In genomic region chr5:17248999-17249634, GRCh38 we compare ENCODE assay signal across 10 cellular contexts. TPM values are rescaled to one million over a fixed set of nuclear protein-coding genes. Genes with fewer than 3 reads are reported as not detected.
A peak's percentile ranks its signal among the peaks of the same experiment; 100 is the strongest.
DNase-seq lines count a peak whose midpoint lies in the region; ATAC-seq and TF ChIP-seq lines count a peak whose summit lies in the region.
"Had no signal": no experiment of that assay in that cellular context is flagged by ENCODE, and none has a peak within 500 bp of the region (broad histone marks: within the 10 kb centered on the region; RNA-seq: fewer than 3 reads in every experiment).

No MANE protein-coding gene starts in this region.

- H3K4me3 Mint-ChIP-seq in CD14-positive monocyte (no peak overlapping the region), endodermal cell (no peak overlapping the region)
- H3K4me3 Mint-ChIP-seq: activated naive CD8-positive, alpha-beta T cell treated with anti-CD3 and anti-CD28 coated beads, Interleukin-2, amount 10 ng/mL, durations not matched to agents 7 days and 5 days had no signal

- H3K9me3 Mint-ChIP-seq in CD14-positive monocyte (peaks cover 0 to 4% (median 0%) of the 10 kb centered on the region in 7 donors), endodermal cell (no peaks in the 10 kb centered on the region)
- H3K9me3 Mint-ChIP-seq: activated naive CD8-positive, alpha-beta T cell treated with anti-CD3 and anti-CD28 coated beads, Interleukin-2, amount 10 ng/mL, durations not matched to agents 7 days and 5 days had no signal

- H3K4me3 ChIP-seq in endodermal cell (ENCODE audit: low read length): no peak overlapping the region

- H3K4me1 Mint-ChIP-seq in CD14-positive monocyte (peaks cover 27% of the 10 kb centered on the region), endodermal cell (peaks cover 16% of the 10 kb centered on the region)
- H3K4me1 Mint-ChIP-seq: activated naive CD8-positive, alpha-beta T cell treated with anti-CD3 and anti-CD28 coated beads, Interleukin-2, amount 10 ng/mL, durations not matched to agents 7 days and 5 days had no signal

- H3K27me3 Mint-ChIP-seq in CD14-positive monocyte (ENCODE audit: low read depth in 3 of 3) (no peaks in the 10 kb centered on the region), endodermal cell (ENCODE audit: insufficient read depth) (no peaks in the 10 kb centered on the region)

- peaks cover 12% of the 10 kb centered on the region for H3K4me1 ChIP-seq in endodermal cell (ENCODE audit: control insufficient read depth, insufficient read depth, low read length)

- no peaks in the 10 kb centered on the region for H3K27me3 ChIP-seq in endodermal cell (ENCODE audit: control insufficient read depth, insufficient read depth, low read length, poor library complexity, severe bottlenecking)

- TF ChIP-seq CTCF in CD14-positive monocyte (IDR thresholded peaks at IDR 0.05): no peak
- TF ChIP-seq CTCF in endodermal cell (conservative IDR thresholded peaks at IDR 0.05): peak; percentile 27

- ATAC-seq in HG03469 (IDR thresholded peaks at IDR 0.05; ENCODE audit: unreplicated experiment): no peak
- ATAC-seq: left lobe of liver had no signal

- DNase-seq in CD14-positive monocyte (ENCODE audit: low spot score) (no peak), NCI-H2171 treated with DMSO at 0.1 percent for 48 hours (lab: John Stamatoyannopoulos, UW) (peak; percentile 39), endodermal cell (no peak), myocyte (ENCODE audit: low read depth) (peak; percentile 90), KG1 (lab: John Stamatoyannopoulos, UW) (no peak), DMS114 treated with DMSO at 0.1 percent for 48 hours (lab: John Stamatoyannopoulos, UW; ENCODE audit: unreplicated experiment) (no peak), AML-193 (lab: John Stamatoyannopoulos, UW) (no peak)
- DNase-seq: activated naive CD8-positive, alpha-beta T cell treated with anti-CD3 and anti-CD28 coated beads, Interleukin-2, amount 10 ng/mL, durations not matched to agents 7 days and 5 days had no signal

- intact Hi-C loops in CD14-positive monocyte (cut with micrococcal nuclease): no loop called here

- H3K36me3 ChIP-seq in endodermal cell (ENCODE audit: control insufficient read depth, insufficient read depth, low read length): peaks cover 21% of the 10 kb centered on the region

- no peaks in the 10 kb centered on the region for H3K9me3 ChIP-seq in endodermal cell (ENCODE audit: control insufficient read depth, low read length)

- no peak overlapping the region for H3K9ac ChIP-seq in endodermal cell (ENCODE audit: extremely low read depth, low read length, poor library complexity, severe bottlenecking)

- WGBS in endodermal cell (ENCODE audit: insufficient coverage in 1 of 2, insufficient read length in 1 of 2), 2 experiments: 91 to 100% methylated on average over 1 to 3 of the region's 3 CpGs

- peak overlapping the region in 6 of 7 donors; percentile 17 to 60 (median 52) for H3K27ac Mint-ChIP-seq in CD14-positive monocyte
- H3K27ac Mint-ChIP-seq in endodermal cell: no peak overlapping the region
- H3K27ac Mint-ChIP-seq: activated naive CD8-positive, alpha-beta T cell treated with anti-CD3 and anti-CD28 coated beads, Interleukin-2, amount 10 ng/mL, durations not matched to agents 7 days and 5 days had no signal

- H3K27ac ChIP-seq in endodermal cell (ENCODE audit: low read depth, low read length): no peak overlapping the region

- peaks cover 9 to 26% of the 10 kb centered on the region in 2 donors for H3K36me3 Mint-ChIP-seq in CD14-positive monocyte
- H3K36me3 Mint-ChIP-seq in endodermal cell (ENCODE audit: low read depth): peaks cover 12% of the 10 kb centered on the region
- H3K36me3 Mint-ChIP-seq: activated naive CD8-positive, alpha-beta T cell treated with anti-CD3 and anti-CD28 coated beads, Interleukin-2, amount 10 ng/mL, durations not matched to agents 7 days and 5 days had no signal

RNA-seq across cellular contexts. Expression of gene BASP1, which starts 31.7 kb away (rescaled TPM):
- polyA plus RNA-seq in CD14-positive monocyte: 10 to 100 TPM; 36.6 to 61.6 TPM
- total RNA-seq in endodermal cell (10 to 100 TPM; 60.3 to 63.0 TPM), myocyte (69.7 and 80.7 TPM in 2 replicates)
- 230 TPM for polyA plus RNA-seq in endodermal cell (2013, experiment 1 of 2)
- polyA plus RNA-seq in endodermal cell (2013, experiment 2 of 2): 203 TPM
- polyA plus RNA-seq in myocyte (2012): 98.9 TPM

Comparison
In these comparisons a context has a peak if more than half of its experiments do, and no peak if none do; other contexts are left out.
1. DNase-seq: peak in NCI-H2171 treated with DMSO at 0.1 percent for 48 hours (single experiment) and myocyte (single experiment); none in CD14-positive monocyte (single experiment), endodermal cell (single experiment), KG1 (single experiment), DMS114 treated with DMSO at 0.1 percent for 48 hours (single experiment) and AML-193 (0 of 2).